8 cellular contexts compared by ENCODE assay signal in the genomic region with DNA sequence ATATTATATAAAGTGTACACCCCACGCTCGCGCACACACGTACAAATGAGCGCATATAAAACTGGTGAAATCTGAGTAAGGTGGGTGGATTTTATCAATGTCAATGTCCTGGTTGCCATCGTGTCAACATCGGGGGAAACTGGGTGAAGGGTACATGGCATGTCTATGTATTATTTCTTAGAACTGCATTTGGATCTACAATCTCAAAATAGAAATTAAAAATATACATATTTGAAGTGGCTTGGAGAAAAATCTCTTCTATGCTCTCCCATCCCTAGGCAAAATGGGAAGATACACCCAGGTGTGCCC. TPM values are rescaled to one million over a fixed set of nuclear protein-coding genes. Genes with fewer than 3 reads are reported as not detected.
DNase-seq lines count a peak whose midpoint lies in the region; ATAC-seq, FAIRE-seq and TF ChIP-seq lines count a peak whose summit lies in the region.

No MANE protein-coding gene starts in this region.

- H3K36me3 Mint-ChIP-seq in activated T-cell treated with anti-CD3 and anti-CD28 coated beads, Interleukin-2, amount 50 U/mL, for 24 hours (ENCODE audit: low read depth), result no peaks in the 10 kb centered on the region

- POLR2A ChIA-PET in HepG2 (lab: Yijun Ruan, JAX), result interaction anchor here (0.8 kb wide), 1 partner anchor 82 kb away, joined by 4 read pairs; a partner anchor contains a TSS

- in situ Hi-C loops in HepG2 (cut with HindIII; ENCODE audit: extremely low pct_ligation_motif_present, low pct_unique_long_range_greater_than_20kb), result loop anchor here (10.0 kb wide), 1 partner anchor 101 kb away; no protein-coding TSS in a partner anchor

- H3K4me2 ChIP-seq in HepG2 (ENCODE audit: low read depth, low read length), result peak overlapping the region; percentile 99

- H3K27ac ChIP-seq in ascending aorta (no peak overlapping the region), HepG2 (ENCODE audit: extremely low read length, insufficient read depth, low read length) (no peak overlapping the region), suprapubic skin (no peak overlapping the region)

- peak overlapping the region; percentile 54 to 64 for H3K4me3 ChIP-seq in ascending aorta
- peak overlapping the region; percentile 76 to 80 (median 77) for H3K4me3 ChIP-seq in HepG2 (replicated peaks in 1 of 3; ENCODE audit: insufficient read depth in 1 of 3, low read depth in 2 of 3, low read length in 3 of 3)
- peak overlapping the region; percentile 55 for H3K4me3 ChIP-seq in suprapubic skin

- TF ChIP-seq POLR2A in HepG2 (IDR thresholded peaks at IDR 0.05; ENCODE audit: insufficient read depth in 1 of 2, low read depth in 2 of 2, low read length in 2 of 2) (no peak), suprapubic skin (IDR thresholded peaks at IDR 0.05) (no peak)

- no peak for FAIRE-seq in HepG2 (lab: Jason Lieb, UNC)

- peaks cover 37% of the 10 kb centered on the region for H3K4me1 Mint-ChIP-seq in activated T-cell treated with anti-CD3 and anti-CD28 coated beads, Interleukin-2, amount 50 U/mL, for 24 hours (ENCODE audit: low read depth)

- H3K9ac ChIP-seq in HepG2 (ENCODE audit: insufficient read depth, low read depth, low read length), result peak overlapping the region; percentile 74; the same call in 1 of the 2 replicates

- WGBS in HepG2 (ENCODE audit: low lambda C conversion rate), result 26% methylated on average over 7 of the region's 7 CpGs
- WGBS in suprapubic skin, result 54% methylated on average over 7 of the region's 7 CpGs

- TF ChIP-seq RAD21 in HepG2 (CRISPR knock-in tag; IDR thresholded peaks at IDR 0.05), result no peak

- H3K27me3 ChIP-seq in ascending aorta (no peaks in the 10 kb centered on the region), HepG2 (ENCODE audit: control insufficient read depth in 1 of 2, insufficient read depth in 2 of 2, low read length in 2 of 2) (peaks cover 0 to 27% of the 10 kb centered on the region in 2 experiments; a peak in 3 of 5 replicates), suprapubic skin (no peaks in the 10 kb centered on the region)

- intact Hi-C loops in ascending aorta (cut with DNase I), result no loop called here
- intact Hi-C loops in HepG2 (cut with micrococcal nuclease; ENCODE audit: unreplicated experiment), result loop anchor here (5.0 kb wide), 1 partner anchor 146 kb away; no protein-coding TSS in a partner anchor

- CTCF ChIA-PET in HepG2 (lab: Yijun Ruan, JAX; ENCODE audit: low intra/inter-chr PET ratio, low total read pairs), result no interaction called here

- H3K27ac Mint-ChIP-seq in activated T-cell treated with anti-CD3 and anti-CD28 coated beads, Interleukin-2, amount 50 U/mL, for 24 hours, result no peak overlapping the region

- no peaks in the 10 kb centered on the region for H4K20me1 ChIP-seq in HepG2 (ENCODE audit: insufficient read depth, low read length)

- H3K9me3 ChIP-seq in ascending aorta, result no peaks in the 10 kb centered on the region
- H3K9me3 ChIP-seq in HepG2 (ENCODE audit: low read length), result no peaks in the 10 kb centered on the region
- H3K9me3 ChIP-seq in suprapubic skin, result no peaks in the 10 kb centered on the region

- H3K4me3 Mint-ChIP-seq in activated T-cell treated with anti-CD3 and anti-CD28 coated beads, Interleukin-2, amount 50 U/mL, for 24 hours, result peak overlapping the region; percentile 81

- H3K9me3 Mint-ChIP-seq in activated T-cell treated with anti-CD3 and anti-CD28 coated beads, Interleukin-2, amount 50 U/mL, for 24 hours, result no peaks in the 10 kb centered on the region

- H3K27me3 Mint-ChIP-seq in activated T-cell treated with anti-CD3 and anti-CD28 coated beads, Interleukin-2, amount 50 U/mL, for 24 hours, result peaks cover 35% of the 10 kb centered on the region

- H2AFZ ChIP-seq in HepG2 (ENCODE audit: low read length), result no peak overlapping the region

- DNase-seq in activated T-cell treated with anti-CD3 and anti-CD28 coated beads, Interleukin-2, amount 50 U/mL, for 24 hours, result no peak
- no peak for DNase-seq in activated T-cell treated with anti-CD3 and anti-CD28 coated beads for 4 hours
- no peak for DNase-seq in ascending aorta (ENCODE audit: low spot score in 2 of 2)
- no peak for DNase-seq in HepG2 (ENCODE audit: low spot score)
- DNase-seq in suprapubic skin (ENCODE audit: low spot score in 2 of 2), result no peak
- no peak for DNase-seq in superior temporal gyrus (ENCODE audit: extremely low spot score)
- no peak for DNase-seq in anterior cingulate cortex (lab: John Stamatoyannopoulos, UW)
- no peak for DNase-seq in NOMO-1 treated with DMSO at 0.1 percent for 48 hours (lab: John Stamatoyannopoulos, UW; ENCODE audit: unreplicated experiment)

- H3K4me1 ChIP-seq in ascending aorta (peaks cover 0 to 5% of the 10 kb centered on the region in 2 donors), HepG2 (ENCODE audit: insufficient read depth, low read length) (peaks cover 35% of the 10 kb centered on the region), suprapubic skin (peaks cover 40% of the 10 kb centered on the region)

- H3K79me2 ChIP-seq in HepG2 (ENCODE audit: insufficient read depth, low read length), result no peaks in the 10 kb centered on the region

- no peak for TF ChIP-seq EP300 in HepG2 (IDR thresholded peaks at IDR 0.05; ENCODE audit: low read depth in 2 of 2, low read length in 2 of 2)
- no peak for TF ChIP-seq EP300 in HepG2 (CRISPR knock-in tag; IDR thresholded peaks at IDR 0.05; ENCODE audit: borderline replicate concordance)
- no peak for TF ChIP-seq EP300 in suprapubic skin (IDR thresholded peaks at IDR 0.05)

- no peak for TF ChIP-seq CTCF in ascending aorta (IDR thresholded peaks at IDR 0.05)
- no peak for TF ChIP-seq CTCF in HepG2 (CRISPR knock-in tag; IDR thresholded peaks at IDR 0.05)
- no peak for TF ChIP-seq CTCF in suprapubic skin (IDR thresholded peaks at IDR 0.05)

- no peaks in the 10 kb centered on the region for H3K36me3 ChIP-seq in ascending aorta
- no peaks in the 10 kb centered on the region for H3K36me3 ChIP-seq in HepG2 (replicated peaks in 1 of 2; ENCODE audit: control insufficient read depth in 1 of 2, insufficient read depth in 2 of 2, low read length in 2 of 2)
- H3K36me3 ChIP-seq in suprapubic skin, result no peaks in the 10 kb centered on the region

- BruUV-seq in HepG2 (replicated peaks; lab: Mats Ljungman, UMichigan), result no TSS peak

- no peak for ATAC-seq in HepG2

TF ChIP-seq in HepG2, 621 proteins besides CTCF, POLR2A, EP300 and RAD21 (continues in another document):
- TF ChIP-seq, protein P1, sequence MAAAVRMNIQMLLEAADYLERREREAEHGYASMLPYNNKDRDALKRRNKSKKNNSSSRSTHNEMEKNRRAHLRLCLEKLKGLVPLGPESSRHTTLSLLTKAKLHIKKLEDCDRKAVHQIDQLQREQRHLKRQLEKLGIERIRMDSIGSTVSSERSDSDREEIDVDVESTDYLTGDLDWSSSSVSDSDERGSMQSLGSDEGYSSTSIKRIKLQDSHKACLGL (CRISPR knock-in tag; IDR thresholded peaks at IDR 0.05), result no peak
- no peak for TF ChIP-seq MTF2 (CRISPR knock-in tag; IDR thresholded peaks at IDR 0.05; ENCODE audit: borderline replicate concordance)
- TF ChIP-seq SETDB1 (CRISPR knock-in tag; IDR thresholded peaks at IDR 0.05; ENCODE audit: borderline replicate concordance), result no peak
- no peak for TF ChIP-seq ZNF619 (CRISPR knock-in tag; IDR thresholded peaks at IDR 0.05)
- TF ChIP-seq SRF (IDR thresholded peaks at IDR 0.05; ENCODE audit: low read depth, low read length), result no peak
- TF ChIP-seq ZNF224 (CRISPR knock-in tag; IDR thresholded peaks at IDR 0.05), result no peak
- no peak for TF ChIP-seq ZNF510 (CRISPR knock-in tag; IDR thresholded peaks at IDR 0.05; ENCODE audit: low read depth)
- TF ChIP-seq ZNF570 (CRISPR knock-in tag; IDR thresholded peaks at IDR 0.05; ENCODE audit: borderline replicate concordance), result no peak
- TF ChIP-seq KMT2B (CRISPR knock-in tag; IDR thresholded peaks at IDR 0.05), result no peak
- TF ChIP-seq SALL2 (CRISPR knock-in tag; IDR thresholded peaks at IDR 0.05), result no peak
- no peak for TF ChIP-seq RARA (CRISPR knock-in tag; IDR thresholded peaks at IDR 0.05)
- no peak for TF ChIP-seq POLR2AphosphoS2 (IDR thresholded peaks at IDR 0.05; ENCODE audit: low read depth, low read length)
- no peak for TF ChIP-seq ZFY (CRISPR knock-in tag; IDR thresholded peaks at IDR 0.05)

RNA-seq across cellular contexts. Expression of a gene that starts 0.8 kb away (rescaled TPM):
- 3.9 TPM for total RNA-seq in ascending aorta
- total RNA-seq in HepG2 (2016; rRNA removed; fragmentation: Illumina TruSeq; extraction: Trizol), result 1.8 and 2.3 TPM in 2 replicates
- total RNA-seq in HepG2 (2016; cell fraction: cytosol; rRNA removed; fragmentation: Illumina TruSeq; extraction: Trizol; ENCODE audit: low read depth), result 0.51 and 0.97 TPM in 2 replicates
- total RNA-seq in HepG2 (2016; cell fraction: insoluble cytoplasmic fraction; rRNA removed; fragmentation: Illumina TruSeq; extraction: Trizol), result 1.1 and 2.7 TPM in 2 replicates
- total RNA-seq in HepG2 (2016; cell fraction: membrane; rRNA removed; fragmentation: Illumina TruSeq; extraction: Trizol), result 1.5 and 2.5 TPM in 2 replicates
- 6.3 and 6.6 TPM in 2 replicates for total RNA-seq in HepG2 (2016; cell fraction: nucleus; rRNA removed; fragmentation: Illumina TruSeq; extraction: Trizol)
- polyA plus RNA-seq in HepG2 (2011; rRNA removed), result 5.3 and 5.8 TPM in 2 replicates
- polyA plus RNA-seq in HepG2 (2011; cell fraction: cytosol; rRNA removed), result 1.8 and 2.4 TPM in 2 replicates
- polyA plus RNA-seq in HepG2 (2011; cell fraction: nucleus; rRNA removed), result 43.6 and 56.3 TPM in 2 replicates
- polyA plus RNA-seq in HepG2 (2012), result 4.9 and 5.7 TPM in 2 replicates
- 0.68 and 0.91 TPM in 2 replicates for polyA plus RNA-seq in HepG2 (2016; cell fraction: cytosol; fragmentation: Illumina TruSeq; extraction: Trizol; ENCODE audit: low read depth)
- 2.5 and 3.9 TPM in 2 replicates for polyA plus RNA-seq in HepG2 (2016; cell fraction: insoluble cytoplasmic fraction; fragmentation: Illumina TruSeq; extraction: Trizol; ENCODE audit: low read depth)
- 1.9 and 2.8 TPM in 2 replicates for polyA plus RNA-seq in HepG2 (2016; cell fraction: membrane; fragmentation: Illumina TruSeq; extraction: Trizol; ENCODE audit: low read depth)
- 15.3 TPM in 2 replicates for polyA plus RNA-seq in HepG2 (2016; cell fraction: nucleus; fragmentation: Illumina TruSeq; extraction: Trizol; ENCODE audit: insufficient read depth, low read depth)
- polyA minus RNA-seq in HepG2 (2011; rRNA and poly(A)+ RNA removed; ENCODE audit: low replicate concordance), result 3.2 and 4.6 TPM in 2 replicates
- 1.2 and 2.5 TPM in 2 replicates for polyA minus RNA-seq in HepG2 (2011; cell fraction: cytosol; rRNA and poly(A)+ RNA removed)
- 9.1 and 12.0 TPM in 2 replicates for polyA minus RNA-seq in HepG2 (2011; cell fraction: nucleus; rRNA and poly(A)+ RNA removed)
- 10 to 100 TPM in 3 of 4 donors, 1 to 10 TPM in 1; 7.7 to 25.9 (median 14.8) TPM for total RNA-seq in suprapubic skin
